ENCODE assay signal across 1 cellular context in the genomic region with DNA sequence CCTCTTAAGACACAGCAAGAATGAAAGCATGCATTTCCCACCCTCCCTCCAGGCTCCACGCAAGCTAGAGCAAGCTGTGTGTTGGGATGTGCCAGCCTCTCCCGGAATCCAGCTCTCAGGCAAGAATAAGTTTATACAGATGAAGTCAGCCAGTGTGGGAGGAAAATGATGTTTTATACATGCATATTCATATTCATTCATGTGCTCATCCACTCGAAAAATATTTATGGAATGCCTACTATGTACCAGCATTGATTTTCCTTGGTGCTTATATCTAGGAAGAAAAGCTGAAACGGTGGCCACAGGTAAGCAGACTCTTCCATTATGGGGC.
TF ChIP-seq lines count a peak whose summit lies in the region.

No MANE protein-coding gene starts in this region.

TF ChIP-seq in GM23338, 12 proteins besides CTCF, POLR2A, EP300 and RAD21 (continued from another document):
- TF ChIP-seq, protein P1, sequence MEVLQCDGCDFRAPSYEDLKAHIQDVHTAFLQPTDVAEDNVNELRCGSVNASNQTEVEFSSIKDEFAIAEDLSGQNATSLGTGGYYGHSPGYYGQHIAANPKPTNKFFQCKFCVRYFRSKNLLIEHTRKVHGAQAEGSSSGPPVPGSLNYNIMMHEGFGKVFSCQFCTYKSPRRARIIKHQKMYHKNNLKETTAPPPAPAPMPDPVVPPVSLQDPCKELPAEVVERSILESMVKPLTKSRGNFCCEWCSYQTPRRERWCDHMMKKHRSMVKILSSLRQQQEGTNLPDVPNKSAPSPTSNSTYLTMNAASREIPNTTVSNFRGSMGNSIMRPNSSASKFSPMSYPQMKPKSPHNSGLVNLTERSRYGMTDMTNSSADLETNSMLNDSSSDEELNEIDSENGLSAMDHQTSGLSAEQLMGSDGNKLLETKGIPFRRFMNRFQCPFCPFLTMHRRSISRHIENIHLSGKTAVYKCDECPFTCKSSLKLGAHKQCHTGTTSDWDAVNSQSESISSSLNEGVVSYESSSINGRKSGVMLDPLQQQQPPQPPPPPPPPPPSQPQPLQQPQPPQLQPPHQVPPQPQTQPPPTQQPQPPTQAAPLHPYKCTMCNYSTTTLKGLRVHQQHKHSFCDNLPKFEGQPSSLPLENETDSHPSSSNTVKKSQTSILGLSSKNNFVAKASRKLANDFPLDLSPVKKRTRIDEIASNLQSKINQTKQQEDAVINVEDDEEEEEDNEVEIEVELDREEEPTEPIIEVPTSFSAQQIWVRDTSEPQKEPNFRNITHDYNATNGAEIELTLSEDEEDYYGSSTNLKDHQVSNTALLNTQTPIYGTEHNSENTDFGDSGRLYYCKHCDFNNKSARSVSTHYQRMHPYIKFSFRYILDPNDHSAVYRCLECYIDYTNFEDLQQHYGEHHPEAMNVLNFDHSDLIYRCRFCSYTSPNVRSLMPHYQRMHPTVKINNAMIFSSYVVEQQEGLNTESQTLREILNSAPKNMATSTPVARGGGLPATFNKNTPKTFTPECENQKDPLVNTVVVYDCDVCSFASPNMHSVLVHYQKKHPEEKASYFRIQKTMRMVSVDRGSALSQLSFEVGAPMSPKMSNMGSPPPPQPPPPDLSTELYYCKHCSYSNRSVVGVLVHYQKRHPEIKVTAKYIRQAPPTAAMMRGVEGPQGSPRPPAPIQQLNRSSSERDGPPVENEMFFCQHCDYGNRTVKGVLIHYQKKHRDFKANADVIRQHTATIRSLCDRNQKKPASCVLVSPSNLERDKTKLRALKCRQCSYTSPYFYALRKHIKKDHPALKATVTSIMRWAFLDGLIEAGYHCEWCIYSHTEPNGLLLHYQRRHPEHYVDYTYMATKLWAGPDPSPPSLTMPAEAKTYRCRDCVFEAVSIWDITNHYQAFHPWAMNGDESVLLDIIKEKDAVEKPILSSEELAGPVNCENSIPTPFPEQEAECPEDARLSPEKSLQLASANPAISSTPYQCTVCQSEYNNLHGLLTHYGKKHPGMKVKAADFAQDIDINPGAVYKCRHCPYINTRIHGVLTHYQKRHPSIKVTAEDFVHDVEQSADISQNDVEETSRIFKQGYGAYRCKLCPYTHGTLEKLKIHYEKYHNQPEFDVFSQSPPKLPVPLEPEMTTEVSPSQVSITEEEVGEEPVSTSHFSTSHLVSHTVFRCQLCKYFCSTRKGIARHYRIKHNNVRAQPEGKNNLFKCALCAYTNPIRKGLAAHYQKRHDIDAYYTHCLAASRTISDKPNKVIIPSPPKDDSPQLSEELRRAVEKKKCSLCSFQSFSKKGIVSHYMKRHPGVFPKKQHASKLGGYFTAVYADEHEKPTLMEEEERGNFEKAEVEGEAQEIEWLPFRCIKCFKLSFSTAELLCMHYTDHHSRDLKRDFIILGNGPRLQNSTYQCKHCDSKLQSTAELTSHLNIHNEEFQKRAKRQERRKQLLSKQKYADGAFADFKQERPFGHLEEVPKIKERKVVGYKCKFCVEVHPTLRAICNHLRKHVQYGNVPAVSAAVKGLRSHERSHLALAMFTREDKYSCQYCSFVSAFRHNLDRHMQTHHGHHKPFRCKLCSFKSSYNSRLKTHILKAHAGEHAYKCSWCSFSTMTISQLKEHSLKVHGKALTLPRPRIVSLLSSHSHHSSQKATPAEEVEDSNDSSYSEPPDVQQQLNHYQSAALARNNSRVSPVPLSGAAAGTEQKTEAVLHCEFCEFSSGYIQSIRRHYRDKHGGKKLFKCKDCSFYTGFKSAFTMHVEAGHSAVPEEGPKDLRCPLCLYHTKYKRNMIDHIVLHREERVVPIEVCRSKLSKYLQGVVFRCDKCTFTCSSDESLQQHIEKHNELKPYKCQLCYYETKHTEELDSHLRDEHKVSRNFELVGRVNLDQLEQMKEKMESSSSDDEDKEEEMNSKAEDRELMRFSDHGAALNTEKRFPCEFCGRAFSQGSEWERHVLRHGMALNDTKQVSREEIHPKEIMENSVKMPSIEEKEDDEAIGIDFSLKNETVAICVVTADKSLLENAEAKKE (CRISPR knock-in tag; IDR thresholded peaks at IDR 0.05): no peak
- TF ChIP-seq ZNF114 (CRISPR knock-in tag; IDR thresholded peaks at IDR 0.05) (no peak), STAT1 (IDR thresholded peaks at IDR 0.05; ENCODE audit: unreplicated experiment) (no peak), JUNB (IDR thresholded peaks at IDR 0.05; ENCODE audit: unreplicated experiment) (no peak), CREB1 (CRISPR knock-in tag; IDR thresholded peaks at IDR 0.05; ENCODE audit: low read depth) (no peak), NANOG (IDR thresholded peaks at IDR 0.05; ENCODE audit: borderline replicate concordance) (no peak), EZH2 (IDR thresholded peaks at IDR 0.05; ENCODE audit: low read depth, unreplicated experiment) (no peak), ZNF331 (CRISPR knock-in tag; IDR thresholded peaks at IDR 0.05; ENCODE audit: low read depth) (no peak)
- TF ChIP-seq, protein P2, sequence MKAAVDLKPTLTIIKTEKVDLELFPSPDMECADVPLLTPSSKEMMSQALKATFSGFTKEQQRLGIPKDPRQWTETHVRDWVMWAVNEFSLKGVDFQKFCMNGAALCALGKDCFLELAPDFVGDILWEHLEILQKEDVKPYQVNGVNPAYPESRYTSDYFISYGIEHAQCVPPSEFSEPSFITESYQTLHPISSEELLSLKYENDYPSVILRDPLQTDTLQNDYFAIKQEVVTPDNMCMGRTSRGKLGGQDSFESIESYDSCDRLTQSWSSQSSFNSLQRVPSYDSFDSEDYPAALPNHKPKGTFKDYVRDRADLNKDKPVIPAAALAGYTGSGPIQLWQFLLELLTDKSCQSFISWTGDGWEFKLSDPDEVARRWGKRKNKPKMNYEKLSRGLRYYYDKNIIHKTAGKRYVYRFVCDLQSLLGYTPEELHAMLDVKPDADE (IDR thresholded peaks at IDR 0.05): no peak
- TF ChIP-seq, protein P3, sequence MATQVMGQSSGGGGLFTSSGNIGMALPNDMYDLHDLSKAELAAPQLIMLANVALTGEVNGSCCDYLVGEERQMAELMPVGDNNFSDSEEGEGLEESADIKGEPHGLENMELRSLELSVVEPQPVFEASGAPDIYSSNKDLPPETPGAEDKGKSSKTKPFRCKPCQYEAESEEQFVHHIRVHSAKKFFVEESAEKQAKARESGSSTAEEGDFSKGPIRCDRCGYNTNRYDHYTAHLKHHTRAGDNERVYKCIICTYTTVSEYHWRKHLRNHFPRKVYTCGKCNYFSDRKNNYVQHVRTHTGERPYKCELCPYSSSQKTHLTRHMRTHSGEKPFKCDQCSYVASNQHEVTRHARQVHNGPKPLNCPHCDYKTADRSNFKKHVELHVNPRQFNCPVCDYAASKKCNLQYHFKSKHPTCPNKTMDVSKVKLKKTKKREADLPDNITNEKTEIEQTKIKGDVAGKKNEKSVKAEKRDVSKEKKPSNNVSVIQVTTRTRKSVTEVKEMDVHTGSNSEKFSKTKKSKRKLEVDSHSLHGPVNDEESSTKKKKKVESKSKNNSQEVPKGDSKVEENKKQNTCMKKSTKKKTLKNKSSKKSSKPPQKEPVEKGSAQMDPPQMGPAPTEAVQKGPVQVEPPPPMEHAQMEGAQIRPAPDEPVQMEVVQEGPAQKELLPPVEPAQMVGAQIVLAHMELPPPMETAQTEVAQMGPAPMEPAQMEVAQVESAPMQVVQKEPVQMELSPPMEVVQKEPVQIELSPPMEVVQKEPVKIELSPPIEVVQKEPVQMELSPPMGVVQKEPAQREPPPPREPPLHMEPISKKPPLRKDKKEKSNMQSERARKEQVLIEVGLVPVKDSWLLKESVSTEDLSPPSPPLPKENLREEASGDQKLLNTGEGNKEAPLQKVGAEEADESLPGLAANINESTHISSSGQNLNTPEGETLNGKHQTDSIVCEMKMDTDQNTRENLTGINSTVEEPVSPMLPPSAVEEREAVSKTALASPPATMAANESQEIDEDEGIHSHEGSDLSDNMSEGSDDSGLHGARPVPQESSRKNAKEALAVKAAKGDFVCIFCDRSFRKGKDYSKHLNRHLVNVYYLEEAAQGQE (IDR thresholded peaks at IDR 0.05; ENCODE audit: unreplicated experiment): no peak
